Comparison of ENCODE assay signal across 8 cellular contexts in genomic region chr6:118651282-118652050, GRCh38. TPM values are rescaled to one million over a fixed set of nuclear protein-coding genes. Genes with fewer than 3 reads are reported as not detected.
DNase-seq lines count a peak whose midpoint lies in the region; ATAC-seq and TF ChIP-seq lines count a peak whose summit lies in the region.

CEP85L (minus strand) TSS chr6:118651591; CDS start chr6:118651269, 322 bp downstream.

- no peak for TF ChIP-seq CTCF in liver (IDR thresholded peaks at IDR 0.05; ENCODE audit: low read depth, low read length, missing input control)

- H3K27ac ChIP-seq in liver (ENCODE audit: low read depth in 1 of 2, low read length in 2 of 2) = peak within 1 kb of the TSS; percentile 80 to 97

- H3K9ac ChIP-seq in liver (ENCODE audit: low read depth in 1 of 2, low read length in 2 of 2) = peak within 1 kb of the TSS; percentile 16 to 73

- peak in 1 of 2 donors; percentile 5 for TF ChIP-seq RAD21 in liver (IDR thresholded peaks at IDR 0.05)

- peak; percentile 94 for DNase-seq in CD1c-positive myeloid dendritic cell (ENCODE audit: extremely low spot score)
- peak; percentile 96 for DNase-seq in NCI-H774 (lab: John Stamatoyannopoulos, UW)
- DNase-seq in activated CD4-positive, alpha-beta T cell treated with anti-CD3 and anti-CD28 coated beads, Interleukin-2, amount 50 U/mL, for 4 hours = peak; percentile 85 to 89
- DNase-seq in dermis blood vessel endothelial cell = peak; percentile 92
- DNase-seq in stimulated activated CD4-positive, alpha-beta T cell treated with anti-CD3 and anti-CD28 coated beads, Interleukin-4, amount 100 ng/mL, for 24 hours = peak; percentile 89

- H3K27me3 ChIP-seq in liver (ENCODE audit: control insufficient read depth in 4 of 4, insufficient read depth in 4 of 4, low read length in 3 of 4) = no peaks in the 10 kb centered on the region

- H3K4me1 ChIP-seq in liver (ENCODE audit: control insufficient read depth in 4 of 4, insufficient read depth in 4 of 4, low read length in 3 of 4) = peaks cover 0 to 17% (median 11%) of the 10 kb centered on the region in 4 donors

- H3K36me3 ChIP-seq in liver (ENCODE audit: control insufficient read depth in 4 of 4, insufficient read depth in 3 of 4, low read depth in 1 of 4, low read length in 3 of 4) = no peaks in the 10 kb centered on the region

- WGBS in liver = under 1% methylated on average over 77 of the region's 77 CpGs

- no peaks in the 10 kb centered on the region for H3K9me3 ChIP-seq in liver (ENCODE audit: control insufficient read depth in 4 of 4, low read length in 3 of 4)

- H3K4me3 ChIP-seq in liver (ENCODE audit: low read depth in 1 of 3, low read length in 3 of 3) = peak within 1 kb of the TSS; percentile 78 to 86 (median 85)

- ATAC-seq in GM19438 (IDR thresholded peaks at IDR 0.05; ENCODE audit: low read depth, unreplicated experiment) (peak; percentile 73), HG03571 (IDR thresholded peaks at IDR 0.05; ENCODE audit: unreplicated experiment) (peak; percentile 91)

TF ChIP-seq in liver, 16 proteins besides CTCF, POLR2A, EP300 and RAD21:
- TF ChIP-seq, protein P1, sequence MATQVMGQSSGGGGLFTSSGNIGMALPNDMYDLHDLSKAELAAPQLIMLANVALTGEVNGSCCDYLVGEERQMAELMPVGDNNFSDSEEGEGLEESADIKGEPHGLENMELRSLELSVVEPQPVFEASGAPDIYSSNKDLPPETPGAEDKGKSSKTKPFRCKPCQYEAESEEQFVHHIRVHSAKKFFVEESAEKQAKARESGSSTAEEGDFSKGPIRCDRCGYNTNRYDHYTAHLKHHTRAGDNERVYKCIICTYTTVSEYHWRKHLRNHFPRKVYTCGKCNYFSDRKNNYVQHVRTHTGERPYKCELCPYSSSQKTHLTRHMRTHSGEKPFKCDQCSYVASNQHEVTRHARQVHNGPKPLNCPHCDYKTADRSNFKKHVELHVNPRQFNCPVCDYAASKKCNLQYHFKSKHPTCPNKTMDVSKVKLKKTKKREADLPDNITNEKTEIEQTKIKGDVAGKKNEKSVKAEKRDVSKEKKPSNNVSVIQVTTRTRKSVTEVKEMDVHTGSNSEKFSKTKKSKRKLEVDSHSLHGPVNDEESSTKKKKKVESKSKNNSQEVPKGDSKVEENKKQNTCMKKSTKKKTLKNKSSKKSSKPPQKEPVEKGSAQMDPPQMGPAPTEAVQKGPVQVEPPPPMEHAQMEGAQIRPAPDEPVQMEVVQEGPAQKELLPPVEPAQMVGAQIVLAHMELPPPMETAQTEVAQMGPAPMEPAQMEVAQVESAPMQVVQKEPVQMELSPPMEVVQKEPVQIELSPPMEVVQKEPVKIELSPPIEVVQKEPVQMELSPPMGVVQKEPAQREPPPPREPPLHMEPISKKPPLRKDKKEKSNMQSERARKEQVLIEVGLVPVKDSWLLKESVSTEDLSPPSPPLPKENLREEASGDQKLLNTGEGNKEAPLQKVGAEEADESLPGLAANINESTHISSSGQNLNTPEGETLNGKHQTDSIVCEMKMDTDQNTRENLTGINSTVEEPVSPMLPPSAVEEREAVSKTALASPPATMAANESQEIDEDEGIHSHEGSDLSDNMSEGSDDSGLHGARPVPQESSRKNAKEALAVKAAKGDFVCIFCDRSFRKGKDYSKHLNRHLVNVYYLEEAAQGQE (IDR thresholded peaks at IDR 0.05) = peak; percentile 44
- no peak for TF ChIP-seq ZBTB33 (IDR thresholded peaks at IDR 0.05)

RNA-seq across cellular contexts. Expression of gene CEP85L, which starts in this region (rescaled TPM):
- total RNA-seq in dermis blood vessel endothelial cell (14.1 and 14.7 TPM in 2 replicates), liver (1 to 10 TPM; 2.9 to 6.4 TPM)
- polyA plus RNA-seq in liver = 1 to 10 TPM in 1 of 2 donors, under 1 TPM in 1; 0.40 to 1.8 TPM

Comparison
In these comparisons a context has a peak if more than half of its experiments do, and no peak if none do; other contexts are left out.
1. Peak in every context shown above with its lines: DNase-seq, ATAC-seq, H3K4me3 ChIP-seq and H3K27ac ChIP-seq.